8 cellular contexts compared by ENCODE assay signal in genomic region chr1:16205891-16206546, GRCh38. TPM values are rescaled to one million over a fixed set of nuclear protein-coding genes. Genes with fewer than 3 reads are reported as not detected.
DNase-seq lines count a peak whose midpoint lies in the region; ATAC-seq, FAIRE-seq and TF ChIP-seq lines count a peak whose summit lies in the region.

No MANE protein-coding gene starts in this region.

- 37 to 48% methylated on average over 26 to 38 of the region's 38 CpGs for WGBS in esophagus, 2 donors
- WGBS in pancreas, 2 donors, result 35% methylated on average over 37 to 38 of the region's 38 CpGs

- no peaks in the 10 kb centered on the region for H3K36me3 ChIP-seq in OCI-LY1 (ENCODE audit: insufficient read depth, low read length)
- peaks cover 0 to 11% of the 10 kb centered on the region in 2 donors for H3K36me3 ChIP-seq in esophagus (ENCODE audit: control insufficient read depth in 2 of 2, insufficient read depth in 2 of 2, low read length in 1 of 2)
- H3K36me3 ChIP-seq in pancreas, result no peaks in the 10 kb centered on the region

- no peaks in the 10 kb centered on the region for H3K9me3 ChIP-seq in OCI-LY1 (ENCODE audit: low read length)
- H3K9me3 ChIP-seq in esophagus (ENCODE audit: control insufficient read depth in 2 of 2, insufficient read depth in 1 of 2, low read depth in 1 of 2, low read length in 1 of 2), result peaks cover 0 to 2% of the 10 kb centered on the region in 2 donors
- H3K9me3 ChIP-seq in pancreas, result no peaks in the 10 kb centered on the region

- H3K4me1 ChIP-seq in OCI-LY1 (ENCODE audit: insufficient read depth, low read length, severe bottlenecking) (peaks cover 5% of the 10 kb centered on the region), esophagus (ENCODE audit: control insufficient read depth in 2 of 2, insufficient read depth in 2 of 2, low read length in 1 of 2) (peaks cover 3 to 32% of the 10 kb centered on the region in 2 donors), pancreas (peaks cover 0 to 11% (median 0%) of the 10 kb centered on the region in 3 donors)

- H3K27ac ChIP-seq in OCI-LY1 (ENCODE audit: low read depth, low read length, poor library complexity, severe bottlenecking) (no peak overlapping the region), esophagus (ENCODE audit: low read depth in 2 of 2, low read length in 1 of 2) (peak overlapping the region; percentile 82 to 91), pancreas (peak overlapping the region; percentile 45 to 90 (median 56))

- no peaks in the 10 kb centered on the region for H3K9me2 ChIP-seq in OCI-LY1 (ENCODE audit: low read depth, low read length)

- H3K27me3 ChIP-seq in OCI-LY1 (ENCODE audit: insufficient read depth, low read length), result peaks cover 5% of the 10 kb centered on the region; the same call in 1 of the 2 replicates
- no peaks in the 10 kb centered on the region for H3K27me3 ChIP-seq in esophagus (ENCODE audit: control insufficient read depth in 1 of 2, insufficient read depth in 2 of 2, low read length in 2 of 2)
- no peaks in the 10 kb centered on the region for H3K27me3 ChIP-seq in pancreas

- DNase-seq in pancreas (peak in 4 of 6 donors; percentile 45 to 87 (median 70)), DMS79 treated with DMSO at 0.1 percent for 48 hours (lab: John Stamatoyannopoulos, UW) (no peak), NCI-H446 (lab: John Stamatoyannopoulos, UW) (no peak)

- FAIRE-seq in pancreas (lab: Jason Lieb, UNC), result no peak

- H3K9ac ChIP-seq in OCI-LY1 (ENCODE audit: low read length), result peak overlapping the region; percentile 55

- peak overlapping the region; percentile 84 for H3K4me2 ChIP-seq in OCI-LY1 (ENCODE audit: low read length)

- TF ChIP-seq CTCF in OCI-LY1 (IDR thresholded peaks at IDR 0.05; ENCODE audit: low read length), result no peak
- no peak for TF ChIP-seq CTCF in pancreas (IDR thresholded peaks at IDR 0.05)

- intact Hi-C loops in pancreas (cut with DNase I), result no loop called here

- H3K4me3 ChIP-seq in OCI-LY1 (ENCODE audit: low read depth, low read length, poor library complexity, severe bottlenecking) (peak overlapping the region; percentile 75), esophagus (ENCODE audit: low read depth in 1 of 2, low read length in 2 of 2) (peak overlapping the region; percentile 40 to 46), pancreas (peak overlapping the region in 3 of 4 donors; percentile 23 to 50 (median 34))

- peak; percentile 24 for ATAC-seq in GM19455 (IDR thresholded peaks at IDR 0.05; ENCODE audit: unreplicated experiment)
- ATAC-seq in pancreas, result no peak
- no peak for ATAC-seq in HG03280 (IDR thresholded peaks at IDR 0.05; ENCODE audit: unreplicated experiment)
- ATAC-seq in HG02885 (IDR thresholded peaks at IDR 0.05; ENCODE audit: poor library complexity, unreplicated experiment), result no peak

- no peak overlapping the region for H2AFZ ChIP-seq in OCI-LY1 (ENCODE audit: low read length)

- H4K20me1 ChIP-seq in OCI-LY1 (ENCODE audit: insufficient read depth, low read length), result no peaks in the 10 kb centered on the region

- no peaks in the 10 kb centered on the region for H3F3A ChIP-seq in OCI-LY1 (ENCODE audit: insufficient read depth, low read length)

- H3K79me2 ChIP-seq in OCI-LY1 (ENCODE audit: insufficient read depth, low read length), result no peaks in the 10 kb centered on the region

RNA-seq across cellular contexts. Expression of gene ARHGEF19, which starts 6.4 kb away (rescaled TPM):
- polyA plus RNA-seq in esophagus (10 to 100 TPM; 20.1 to 31.1 TPM), pancreas (10 to 100 TPM; 15.6 to 17.1 TPM)
- 10 to 100 TPM in 2 of 6 donors, 1 to 10 TPM in 4; 5.0 to 10.7 (median 7.9) TPM for total RNA-seq in pancreas

RNA-seq across cellular contexts. Expression of gene CPLANE2, which starts 31.0 kb away (rescaled TPM):
- polyA plus RNA-seq in esophagus (1 to 10 TPM; 3.2 to 4.1 TPM), pancreas (1 to 10 TPM; 2.2 to 4.0 TPM)
- total RNA-seq in pancreas, result 1 to 10 TPM; 3.3 to 9.1 (median 4.0) TPM

RNA-seq across cellular contexts. Expression of gene EPHA2, which starts 50.1 kb away (rescaled TPM):
- polyA plus RNA-seq in esophagus (100 to 1,000 TPM; 111 to 133 TPM), pancreas (10 to 100 TPM; 13.8 to 17.1 TPM)
- total RNA-seq in pancreas, result 10 to 100 TPM in 3 of 6 donors, 1 to 10 TPM in 3; 6.5 to 11.8 (median 10.1) TPM

Comparison
In these comparisons a context has a peak if more than half of its experiments do, and no peak if none do; other contexts are left out.
1. DNase-seq: peak in pancreas (4 of 6); none in DMS79 treated with DMSO at 0.1 percent for 48 hours (single experiment) and NCI-H446 (0 of 2).
2. RNA of gene EPHA2, which starts 50.1 kb away (polyA plus RNA-seq): 111 to 133 TPM in esophagus; 13.8 to 17.1 TPM in pancreas; every median in the first group is over 4 times any median in the second.
3. Peak in every context shown above with its lines, with median percentiles within 50 percentile points of each other: H3K4me3 ChIP-seq.